ENCODE assay signal across 9 cellular contexts in the genomic region with DNA sequence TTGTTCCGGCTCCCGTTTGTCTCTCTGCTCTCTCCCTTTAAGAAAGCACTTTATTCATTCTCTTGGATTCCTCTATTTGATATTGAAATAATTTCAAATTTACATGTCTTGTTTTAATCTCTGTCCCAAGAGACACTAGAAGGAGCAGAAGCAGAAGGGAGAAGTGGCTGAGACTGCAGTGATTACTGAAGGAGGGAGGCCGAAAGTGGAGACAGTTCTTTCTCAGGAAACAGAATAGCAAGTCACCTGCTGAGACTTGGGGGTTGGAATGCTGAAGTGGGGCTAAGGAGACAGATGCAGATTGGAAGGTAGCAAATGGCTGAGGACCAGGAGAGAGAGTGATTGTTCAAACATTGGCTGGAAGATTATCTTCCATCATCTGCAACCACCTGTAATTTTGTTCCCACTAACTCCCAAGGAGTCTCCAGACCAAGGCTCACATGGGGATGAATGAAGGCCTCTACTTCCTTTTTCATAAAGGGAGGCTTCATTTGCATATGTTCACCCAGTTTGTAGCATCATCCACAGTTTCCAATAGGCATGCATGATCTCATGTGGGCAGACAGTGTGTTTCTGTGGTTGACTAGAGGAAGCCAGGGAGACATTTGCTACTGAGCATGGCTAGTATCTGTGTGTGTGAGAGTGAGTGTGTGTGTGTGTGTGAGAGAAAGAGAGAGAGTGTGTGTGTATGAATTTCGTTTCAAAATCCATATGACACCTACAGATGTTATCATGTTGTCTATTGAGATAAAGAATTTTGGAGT.
DNase-seq lines count a peak whose midpoint lies in the region; ATAC-seq lines count a peak whose summit lies in the region.
"Had no signal": no experiment of that assay in that cellular context is flagged by ENCODE, and none has a peak within 500 bp of the region (broad histone marks: within the 10 kb centered on the region; RNA-seq: fewer than 3 reads in every experiment).

No MANE protein-coding gene starts in this region.

- ATAC-seq in HG03342 (IDR thresholded peaks at IDR 0.05; ENCODE audit: unreplicated experiment) (peak; percentile 87), HG02870 (IDR thresholded peaks at IDR 0.05; ENCODE audit: unreplicated experiment) (no peak), GM21717 (IDR thresholded peaks at IDR 0.05; ENCODE audit: unreplicated experiment) (no peak)
- peak; percentile 92 for ATAC-seq in stimulated activated naive CD8-positive, alpha-beta T cell treated with anti-CD3 and anti-CD28 coated beads, Interleukin-15, Interleukin-2, amounts not matched to agents 100 U/mL and 50 U/mL, for 24 hours

- DNase-seq in activated T-cell treated with anti-CD3 and anti-CD28 coated beads for 24 hours (ENCODE audit: low read depth) (peak; percentile 21), activated T-cell treated with anti-CD3 and anti-CD28 coated beads for 4 hours (no peak), SHP77 treated with DMSO at 0.1 percent for 48 hours (lab: John Stamatoyannopoulos, UW) (no peak)
- DNase-seq in activated CD4-positive, alpha-beta T cell treated with anti-CD3 and anti-CD28 coated beads, Interleukin-2, amount 50 U/mL, for 48 hours = peak; percentile 5 to 28
- DNase-seq in stimulated activated naive CD8-positive, alpha-beta T cell treated with anti-CD3 and anti-CD28 coated beads, Interleukin-15, Interleukin-2, amounts not matched to agents 100 U/mL and 50 U/mL, for 24 hours = peak; percentile 23
- DNase-seq: hippocampal formation had no signal

Comparison
In these comparisons a context has a peak if more than half of its experiments do, and no peak if none do; other contexts are left out.
1. DNase-seq: peak in activated T-cell treated with anti-CD3 and anti-CD28 coated beads for 24 hours (single experiment), activated CD4-positive, alpha-beta T cell treated with anti-CD3 and anti-CD28 coated beads, Interleukin-2, amount 50 U/mL, for 48 hours (2 of 2) and stimulated activated naive CD8-positive, alpha-beta T cell treated with anti-CD3 and anti-CD28 coated beads, Interleukin-15, Interleukin-2, amounts not matched to agents 100 U/mL and 50 U/mL, for 24 hours (single experiment); none in activated T-cell treated with anti-CD3 and anti-CD28 coated beads for 4 hours (single experiment) and SHP77 treated with DMSO at 0.1 percent for 48 hours (single experiment).
2. ATAC-seq: peak in HG03342 (single experiment) and stimulated activated naive CD8-positive, alpha-beta T cell treated with anti-CD3 and anti-CD28 coated beads, Interleukin-15, Interleukin-2, amounts not matched to agents 100 U/mL and 50 U/mL, for 24 hours (single experiment); none in HG02870 (single experiment) and GM21717 (single experiment).